In genomic region chr20:60057866-60058807, GRCh38 we compare ENCODE assay signal across 8 cellular contexts.
DNase-seq lines count a peak whose midpoint lies in the region; ATAC-seq and TF ChIP-seq lines count a peak whose summit lies in the region.

No MANE protein-coding gene starts in this region.

- H2BK15ac ChIP-seq in mesenchymal stem cell (ENCODE audit: low read depth, poor library complexity, severe bottlenecking) = no peak overlapping the region

- no peak overlapping the region for H3K4ac ChIP-seq in mesenchymal stem cell (ENCODE audit: low read depth in 1 of 2, low read length in 2 of 2)

- no peaks in the 10 kb centered on the region for H3K36me3 ChIP-seq in HUES64 (ENCODE audit: insufficient read depth, low read length)
- H3K36me3 ChIP-seq in mesenchymal stem cell (ENCODE audit: control insufficient read depth in 1 of 2, insufficient read depth in 2 of 2, low read depth in 1 of 2, low read length in 2 of 2) = no peaks in the 10 kb centered on the region
- no peaks in the 10 kb centered on the region for H3K36me3 ChIP-seq in transverse colon

- no peak for TF ChIP-seq POLR2A in transverse colon (IDR thresholded peaks at IDR 0.05)

- H3K9ac ChIP-seq in HUES64 (ENCODE audit: low read depth, low read length) (peak overlapping the region; percentile 17), mesenchymal stem cell (ENCODE audit: low read length) (peak overlapping the region; percentile 36)

- WGBS in HUES64 = 40% methylated on average over 20 of the region's 20 CpGs
- 50% methylated on average over 20 of the region's 20 CpGs for WGBS in mesenchymal stem cell
- 66 to 82% methylated on average over 6 to 18 of the region's 20 CpGs for WGBS in transverse colon (ENCODE audit: low coverage in 1 of 2), 2 donors

- no peak overlapping the region for H2AFZ ChIP-seq in mesenchymal stem cell (ENCODE audit: low read depth, low read length)

- peak overlapping the region; percentile 23 for H2AK5ac ChIP-seq in mesenchymal stem cell (ENCODE audit: low read length, severe bottlenecking)

- H3K9me3 ChIP-seq in HUES64 (ENCODE audit: insufficient read depth, low read depth, low read length) (no peaks in the 10 kb centered on the region), mesenchymal stem cell (ENCODE audit: control insufficient read depth, low read length) (no peaks in the 10 kb centered on the region), transverse colon (no peaks in the 10 kb centered on the region)

- H2BK5ac ChIP-seq in mesenchymal stem cell (ENCODE audit: low read depth, low read length, poor library complexity, severe bottlenecking) = peak overlapping the region; percentile 79

- peak; percentile 60 for DNase-seq in CD1c-positive myeloid dendritic cell (ENCODE audit: extremely low spot score)
- no peak for DNase-seq in RWPE1 (ENCODE audit: low spot score)
- peak; percentile 95 for DNase-seq in brain pericyte (ENCODE audit: low read depth, low spot score)
- DNase-seq in mesenchymal stem cell = peak; percentile 77
- peak; percentile 14 for DNase-seq in transverse colon
- DNase-seq in effector CD4-positive, alpha-beta T cell = no peak

- H3K4me3 ChIP-seq in HUES64 (ENCODE audit: low read length) (no peak overlapping the region), mesenchymal stem cell (ENCODE audit: insufficient read depth in 1 of 2, low read depth in 1 of 2, low read length in 2 of 2) (no peak overlapping the region), transverse colon (no peak overlapping the region)

- peak overlapping the region in 1 of 2 experiments; percentile 60 for H2BK12ac ChIP-seq in mesenchymal stem cell (ENCODE audit: low read length in 2 of 2)

- POLR2A ChIA-PET in RWPE1 (lab: Yijun Ruan, JAX; ENCODE audit: low non-redundant PET) = no interaction called here

- peak overlapping the region; percentile 43 for H4K8ac ChIP-seq in mesenchymal stem cell (ENCODE audit: low read length)

- peak overlapping the region in 1 of 2 experiments; percentile 11 for H3K14ac ChIP-seq in mesenchymal stem cell (ENCODE audit: low read length in 2 of 2)

- H3K27ac ChIP-seq in HUES64 (ENCODE audit: low read depth, low read length) (peak overlapping the region; percentile 42), RWPE1 (peak overlapping the region; percentile 36), mesenchymal stem cell (ENCODE audit: low read length, poor library complexity, severe bottlenecking) (peak overlapping the region; percentile 36), transverse colon (no peak overlapping the region)

- in situ Hi-C loops in transverse colon (cut with MboI; ENCODE audit: low pct_ligation_motif_present in 1 of 4, low pct_unique_long_range_greater_than_20kb in 1 of 4, low sequenced_read_pairs in 3 of 4) = no loop called here

- peak overlapping the region; percentile 4 for H4K91ac ChIP-seq in mesenchymal stem cell (ENCODE audit: low read length)

- H3K23ac ChIP-seq in mesenchymal stem cell (ENCODE audit: low read length in 2 of 2) = no peak overlapping the region

- TF ChIP-seq EP300 in transverse colon (IDR thresholded peaks at IDR 0.05; ENCODE audit: low read depth) = no peak

- H3K4me1 ChIP-seq in HUES64 (ENCODE audit: insufficient read depth, low read length) (peaks cover 12% of the 10 kb centered on the region), mesenchymal stem cell (ENCODE audit: control insufficient read depth, insufficient read depth, low read depth, low read length) (peaks cover 28% of the 10 kb centered on the region), transverse colon (peaks cover 0 to 6% (median 0%) of the 10 kb centered on the region in 4 donors)

- intact Hi-C loops in transverse colon (cut with DNase I; ENCODE audit: low total_unique reads) = no loop called here

- TF ChIP-seq CTCF in RWPE1 (conservative IDR thresholded peaks at IDR 0.05; ENCODE audit: low read depth) (no peak), transverse colon (IDR thresholded peaks at IDR 0.05) (no peak)

- H3K27me3 ChIP-seq in HUES64 (ENCODE audit: insufficient read depth, low read length) (no peaks in the 10 kb centered on the region), mesenchymal stem cell (ENCODE audit: control insufficient read depth in 1 of 2, insufficient read depth in 1 of 2, low read length in 2 of 2) (peaks cover 0 to 30% of the 10 kb centered on the region in 2 experiments), transverse colon (peaks cover 9% of the 10 kb centered on the region)

- peak overlapping the region; percentile 42 to 53 for H3K18ac ChIP-seq in mesenchymal stem cell (ENCODE audit: low read depth in 1 of 2, low read length in 2 of 2)

- CTCF ChIA-PET in RWPE1 (lab: Yijun Ruan, JAX) = interaction anchor here (0.5 to 4.0 kb wide), 30 partner anchors 8 to 1864 kb away, joined by 3 to 30 read pairs (median 4); no protein-coding TSS in a partner anchor

- H2BK120ac ChIP-seq in mesenchymal stem cell (ENCODE audit: low read depth, low read length) = no peak overlapping the region

- ATAC-seq in HG02973 (IDR thresholded peaks at IDR 0.05; ENCODE audit: unreplicated experiment) = no peak

- no peak overlapping the region for H3K4me2 ChIP-seq in mesenchymal stem cell (ENCODE audit: low read length, poor library complexity, severe bottlenecking)

- H3K79me1 ChIP-seq in mesenchymal stem cell (replicated peaks; ENCODE audit: low read length, poor library complexity, severe bottlenecking) = no peaks in the 10 kb centered on the region

Comparison
In these comparisons a context has a peak if more than half of its experiments do, and no peak if none do; other contexts are left out.
1. DNase-seq: peak in CD1c-positive myeloid dendritic cell (single experiment), brain pericyte (single experiment), mesenchymal stem cell (single experiment) and transverse colon (single experiment); none in RWPE1 (single experiment) and effector CD4-positive, alpha-beta T cell (single experiment).
2. H3K27ac ChIP-seq: peak in HUES64 (single experiment), RWPE1 (single experiment) and mesenchymal stem cell (single experiment); none in transverse colon (0 of 4).